Comparison of ENCODE assay signal across 10 cellular contexts in the genomic region with DNA sequence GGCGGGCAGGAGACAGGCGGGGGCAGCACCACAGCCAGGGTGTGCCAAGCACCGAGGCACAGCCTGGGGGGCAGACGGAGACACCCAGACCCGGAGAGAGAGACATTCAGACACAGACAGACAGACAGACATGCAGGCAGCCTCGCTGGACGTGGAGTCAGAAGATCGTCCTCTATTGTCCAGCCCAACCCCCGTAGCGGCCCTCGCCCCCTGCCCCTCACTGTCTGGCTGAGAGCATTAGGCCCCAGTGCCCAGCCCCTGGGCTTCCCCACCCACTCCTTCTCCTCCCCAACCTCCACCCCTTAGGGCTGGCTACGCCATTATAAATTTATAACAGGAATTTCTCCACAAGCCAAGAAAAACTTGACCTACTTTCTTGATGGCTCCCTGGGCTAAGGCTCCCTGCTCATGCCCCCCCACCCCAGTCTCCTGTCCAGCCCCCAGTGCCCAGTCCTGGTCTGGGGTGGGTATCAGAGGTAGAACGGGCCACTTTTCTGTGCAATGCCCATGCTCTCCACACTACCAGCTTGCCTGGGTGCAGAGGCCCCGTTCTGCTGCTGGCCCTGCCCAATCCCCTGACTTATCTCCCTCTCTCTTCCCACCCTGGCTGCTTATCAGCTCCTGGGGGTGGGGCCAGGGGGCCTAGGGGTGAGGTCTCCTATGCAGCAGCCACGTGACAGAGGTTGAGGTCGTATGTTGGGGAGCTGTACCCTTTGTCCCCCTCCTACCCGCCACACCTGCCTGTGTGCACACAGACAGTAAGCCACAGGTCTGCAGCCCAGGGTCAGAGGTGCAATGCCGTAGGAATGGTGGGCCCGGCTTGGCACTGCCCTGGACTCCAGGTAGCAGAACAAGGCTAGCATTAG. TPM values are rescaled to one million over a fixed set of nuclear protein-coding genes. Genes with fewer than 3 reads are reported as not detected.
DNase-seq lines count a peak whose midpoint lies in the region; ATAC-seq and TF ChIP-seq lines count a peak whose summit lies in the region.
"Had no signal": no experiment of that assay in that cellular context is flagged by ENCODE, and none has a peak within 500 bp of the region (broad histone marks: within the 10 kb centered on the region; RNA-seq: fewer than 3 reads in every experiment).

No MANE protein-coding gene starts in this region.

- intact Hi-C loops in Calu3 (cut with micrococcal nuclease; ENCODE audit: unreplicated experiment) (no loop called here), left ventricle myocardium superior (cut with micrococcal nuclease) (no loop called here)

- H3K27ac Mint-ChIP-seq in Calu3 (ENCODE audit: unreplicated experiment), result peak overlapping the region; percentile 23

- peaks cover 61% of the 10 kb centered on the region for H3K36me3 Mint-ChIP-seq in Calu3 (ENCODE audit: insufficient read depth, unreplicated experiment)

- peak overlapping the region; percentile 99 for H3K27ac ChIP-seq in skeletal muscle tissue (ENCODE audit: low read depth, low read length)

- H3K9ac ChIP-seq in skeletal muscle tissue (ENCODE audit: low read depth in 1 of 3, low read length in 3 of 3), result peak overlapping the region; percentile 76 to 92 (median 80)

- peak overlapping the region; percentile 63 for H3K4me3 Mint-ChIP-seq in Calu3 (ENCODE audit: low read depth, unreplicated experiment)

- H3K4me3 ChIP-seq in skeletal muscle tissue (ENCODE audit: low read length in 3 of 3), result peak overlapping the region; percentile 38 to 78 (median 71)

- in situ Hi-C loops in GM13976 (cut with MboI; ENCODE audit: low sequenced_read_pairs, unreplicated experiment), result no loop called here

- H3K36me3 ChIP-seq in skeletal muscle tissue (ENCODE audit: control insufficient read depth in 3 of 3, insufficient read depth in 3 of 3, low read length in 3 of 3), result peaks cover 20 to 24% (median 22%) of the 10 kb centered on the region in 3 donors

- peak; percentile 10 for ATAC-seq in SK-N-SH treated with all-trans-retinoic acid at 6 μM for 48 hours
- peak; percentile 0 for ATAC-seq in left ventricle myocardium superior
- ATAC-seq in GM21360 (IDR thresholded peaks at IDR 0.05; ENCODE audit: unreplicated experiment), result no peak

- no peaks in the 10 kb centered on the region for H3K9me3 ChIP-seq in skeletal muscle tissue (ENCODE audit: control insufficient read depth in 3 of 3, low read length in 3 of 3)

- DNase-seq in Calu3 (peak; percentile 81), left ventricle myocardium superior (peak; percentile 81), cerebellar nuclear complex (lab: John Stamatoyannopoulos, UW) (no peak), GM13976 (ENCODE audit: low spot score) (no peak)
- DNase-seq in activated CD4-positive, alpha-beta T cell treated with anti-CD3 and anti-CD28 coated beads for 48 hours, result no peak
- DNase-seq: activated CD4-positive, alpha-beta T cell treated with anti-CD3 and anti-CD28 coated beads, Interleukin-2, amount 50 U/mL, for 48 hours; GDM1 had no signal

- H3K4me1 ChIP-seq in skeletal muscle tissue (ENCODE audit: control insufficient read depth in 3 of 3, insufficient read depth in 3 of 3, low read length in 3 of 3), result peaks cover 86 to 96% (median 90%) of the 10 kb centered on the region in 3 donors

- no peaks in the 10 kb centered on the region for H3K9me3 Mint-ChIP-seq in Calu3 (ENCODE audit: low read depth, unreplicated experiment)

- no peaks in the 10 kb centered on the region for H3K27me3 Mint-ChIP-seq in Calu3 (ENCODE audit: unreplicated experiment)

- no TSS peak for BruUV-seq in Calu3 (replicated peaks; lab: Mats Ljungman, UMichigan)

- CTCF ChIA-PET in Calu3 (lab: Charles Lee), result interaction anchor here (0.6 to 37.1 kb wide), 43 partner anchors 8 to 451 kb away, joined by 3 to 1006 read pairs (median 5); partner anchors contain the start of genes CASC3, CSF3, MED24 and MIEN1

- TF ChIP-seq CTCF in Calu3 (IDR thresholded peaks at IDR 0.05; ENCODE audit: unreplicated experiment) (no peak), GM13976 (IDR thresholded peaks at IDR 0.05; ENCODE audit: borderline replicate concordance, control extremely low read depth, extremely low read depth, insufficient read depth, missing control alignments) (no peak)

- no peaks in the 10 kb centered on the region for H3K27me3 ChIP-seq in skeletal muscle tissue (ENCODE audit: control insufficient read depth in 3 of 3, insufficient read depth in 3 of 3, low read length in 3 of 3)

- H3K4me1 Mint-ChIP-seq in Calu3 (ENCODE audit: low read depth, unreplicated experiment), result peaks cover 91% of the 10 kb centered on the region

TF ChIP-seq in SK-N-SH treated with all-trans-retinoic acid at 6 μM for 48 hours, 23 proteins besides CTCF, POLR2A, EP300 and RAD21:
- TF ChIP-seq TOX (CRISPR knock-in tag; IDR thresholded peaks at IDR 0.05; ENCODE audit: borderline replicate concordance) (no peak), RARB (CRISPR knock-in tag; IDR thresholded peaks at IDR 0.05) (no peak), BACH2 (CRISPR knock-in tag; IDR thresholded peaks at IDR 0.05; ENCODE audit: borderline replicate concordance) (no peak), CSDC2 (CRISPR knock-in tag; IDR thresholded peaks at IDR 0.05) (no peak), POU6F1 (CRISPR knock-in tag; IDR thresholded peaks at IDR 0.05; ENCODE audit: borderline replicate concordance, low read depth) (no peak), GLIS3 (CRISPR knock-in tag; IDR thresholded peaks at IDR 0.05) (no peak), ARNTL (CRISPR knock-in tag; IDR thresholded peaks at IDR 0.05; ENCODE audit: borderline replicate concordance, low read depth) (no peak), ZNF565 (CRISPR knock-in tag; conservative IDR thresholded peaks at IDR 0.05; ENCODE audit: low read depth) (no peak), PPARA (CRISPR knock-in tag; IDR thresholded peaks at IDR 0.05; ENCODE audit: borderline replicate concordance) (no peak), OSR1 (CRISPR knock-in tag; IDR thresholded peaks at IDR 0.05) (no peak), TCF4 (CRISPR knock-in tag; IDR thresholded peaks at IDR 0.05; ENCODE audit: borderline replicate concordance) (no peak), ZNF70 (CRISPR knock-in tag; IDR thresholded peaks at IDR 0.05) (no peak), SNAI2 (CRISPR knock-in tag; IDR thresholded peaks at IDR 0.05) (no peak)
- TF ChIP-seq, protein P1, sequence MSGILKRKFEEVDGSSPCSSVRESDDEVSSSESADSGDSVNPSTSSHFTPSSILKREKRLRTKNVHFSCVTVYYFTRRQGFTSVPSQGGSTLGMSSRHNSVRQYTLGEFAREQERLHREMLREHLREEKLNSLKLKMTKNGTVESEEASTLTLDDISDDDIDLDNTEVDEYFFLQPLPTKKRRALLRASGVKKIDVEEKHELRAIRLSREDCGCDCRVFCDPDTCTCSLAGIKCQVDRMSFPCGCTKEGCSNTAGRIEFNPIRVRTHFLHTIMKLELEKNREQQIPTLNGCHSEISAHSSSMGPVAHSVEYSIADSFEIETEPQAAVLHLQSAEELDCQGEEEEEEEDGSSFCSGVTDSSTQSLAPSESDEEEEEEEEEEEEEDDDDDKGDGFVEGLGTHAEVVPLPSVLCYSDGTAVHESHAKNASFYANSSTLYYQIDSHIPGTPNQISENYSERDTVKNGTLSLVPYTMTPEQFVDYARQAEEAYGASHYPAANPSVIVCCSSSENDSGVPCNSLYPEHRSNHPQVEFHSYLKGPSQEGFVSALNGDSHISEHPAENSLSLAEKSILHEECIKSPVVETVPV (CRISPR knock-in tag; IDR thresholded peaks at IDR 0.05), result no peak
- TF ChIP-seq, protein P2, sequence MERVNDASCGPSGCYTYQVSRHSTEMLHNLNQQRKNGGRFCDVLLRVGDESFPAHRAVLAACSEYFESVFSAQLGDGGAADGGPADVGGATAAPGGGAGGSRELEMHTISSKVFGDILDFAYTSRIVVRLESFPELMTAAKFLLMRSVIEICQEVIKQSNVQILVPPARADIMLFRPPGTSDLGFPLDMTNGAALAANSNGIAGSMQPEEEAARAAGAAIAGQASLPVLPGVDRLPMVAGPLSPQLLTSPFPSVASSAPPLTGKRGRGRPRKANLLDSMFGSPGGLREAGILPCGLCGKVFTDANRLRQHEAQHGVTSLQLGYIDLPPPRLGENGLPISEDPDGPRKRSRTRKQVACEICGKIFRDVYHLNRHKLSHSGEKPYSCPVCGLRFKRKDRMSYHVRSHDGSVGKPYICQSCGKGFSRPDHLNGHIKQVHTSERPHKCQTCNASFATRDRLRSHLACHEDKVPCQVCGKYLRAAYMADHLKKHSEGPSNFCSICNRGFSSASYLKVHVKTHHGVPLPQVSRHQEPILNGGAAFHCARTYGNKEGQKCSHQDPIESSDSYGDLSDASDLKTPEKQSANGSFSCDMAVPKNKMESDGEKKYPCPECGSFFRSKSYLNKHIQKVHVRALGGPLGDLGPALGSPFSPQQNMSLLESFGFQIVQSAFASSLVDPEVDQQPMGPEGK (CRISPR knock-in tag; IDR thresholded peaks at IDR 0.05; ENCODE audit: borderline replicate concordance), result no peak

RNA-seq across cellular contexts. Expression of gene THRA, which starts 9.9 kb away (rescaled TPM):
- total RNA-seq in Calu3 (2022), result 107 and 133 TPM in 2 replicates
- total RNA-seq in left ventricle myocardium superior, result 98.1 TPM
- 30.8 TPM for total RNA-seq in skeletal muscle tissue

RNA-seq across cellular contexts. Expression of gene MED24, which starts 18.5 kb away (rescaled TPM):
- 679 and 725 TPM in 2 replicates for total RNA-seq in Calu3 (2022)
- total RNA-seq in left ventricle myocardium superior, result 56.9 TPM
- 25.6 TPM for total RNA-seq in skeletal muscle tissue

RNA-seq across cellular contexts. Expression of gene NR1D1, which starts 27.7 kb away (rescaled TPM):
- total RNA-seq in Calu3 (2022), result 35.0 and 36.4 TPM in 2 replicates
- 21.5 TPM for total RNA-seq in left ventricle myocardium superior
- 1.0 TPM for total RNA-seq in skeletal muscle tissue

RNA-seq across cellular contexts. Expression of gene MSL1, which starts 49.1 kb away (rescaled TPM):
- total RNA-seq in Calu3 (2022), result 505 and 524 TPM in 2 replicates
- total RNA-seq in left ventricle myocardium superior, result 49.1 TPM
- total RNA-seq in skeletal muscle tissue, result 53.8 TPM

RNA-seq across cellular contexts. Expression of gene CSF3, which starts 57.5 kb away (rescaled TPM):
- total RNA-seq in Calu3 (2022), result 0.38 TPM in 1 of 2 replicates, not detected in the other
- not detected for total RNA-seq in left ventricle myocardium superior
- total RNA-seq in skeletal muscle tissue, result 0.52 TPM

Comparison
In these comparisons a context has a peak if more than half of its experiments do, and no peak if none do; other contexts are left out.
1. DNase-seq: peak in Calu3 (single experiment) and left ventricle myocardium superior (single experiment); none in cerebellar nuclear complex (0 of 2), GM13976 (single experiment) and activated CD4-positive, alpha-beta T cell treated with anti-CD3 and anti-CD28 coated beads for 48 hours (single experiment).
2. RNA of gene MED24, which starts 18.5 kb away (total RNA-seq): 679 to 725 TPM in Calu3; 56.9 TPM in left ventricle myocardium superior (single experiment) and 25.6 TPM in skeletal muscle tissue (single experiment); every median in the first group is over 10 times any median in the second.
3. RNA of gene NR1D1, which starts 27.7 kb away (total RNA-seq): 35.0 to 36.4 TPM in Calu3 and 21.5 TPM in left ventricle myocardium superior (single experiment); 1.0 TPM in skeletal muscle tissue (single experiment); every median in the first group is over 10 times any median in the second.